ENCODE assay signal across 14 cellular contexts in the genomic region with DNA sequence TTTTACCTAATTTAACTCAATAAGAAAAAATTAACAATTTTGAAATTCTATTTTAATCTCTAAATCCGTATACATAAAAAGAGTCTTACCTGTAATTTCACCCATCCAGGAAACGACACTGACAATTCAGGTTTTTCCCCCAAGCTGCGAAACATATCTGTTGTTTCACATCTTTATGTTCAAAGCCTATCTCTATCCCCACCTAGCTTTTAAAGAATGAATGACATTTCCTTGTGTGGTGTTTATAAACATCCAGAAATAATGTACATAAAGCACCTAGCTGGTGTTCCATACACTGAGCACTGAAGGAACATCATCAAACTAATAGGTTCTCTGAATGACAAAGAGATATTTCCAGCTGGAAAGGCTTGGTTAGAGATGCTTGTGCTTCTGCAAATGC.
DNase-seq lines count a peak whose midpoint lies in the region; ATAC-seq and TF ChIP-seq lines count a peak whose summit lies in the region.
"Had no signal": no experiment of that assay in that cellular context is flagged by ENCODE, and none has a peak within 500 bp of the region (broad histone marks: within the 10 kb centered on the region; RNA-seq: fewer than 3 reads in every experiment).

No MANE protein-coding gene starts in this region.

- intact Hi-C loops in mucosa of descending colon (cut with DNase I, micrococcal nuclease) = no loop called here

- H3K27ac ChIP-seq in C4-2B (no peak overlapping the region), VCaP (no peak overlapping the region)

- H3K36me3 ChIP-seq in kidney epithelial cell (ENCODE audit: control insufficient read depth, insufficient read depth, low read length) (no peaks in the 10 kb centered on the region), mucosa of descending colon (ENCODE audit: low read depth) (no peaks in the 10 kb centered on the region)

- H3K4me3 ChIP-seq in kidney epithelial cell (ENCODE audit: low read depth, low read length) = no peak overlapping the region
- no peak overlapping the region for H3K4me3 ChIP-seq in mucosa of descending colon

- no peaks in the 10 kb centered on the region for H3K4me1 ChIP-seq in mucosa of descending colon (ENCODE audit: low read depth)

- TF ChIP-seq POLR2A in erythroblast (IDR thresholded peaks at IDR 0.05; ENCODE audit: low read length) = no peak

- TF ChIP-seq CTCF in C4-2B (conservative IDR thresholded peaks at IDR 0.05) (peak; percentile 69), VCaP (conservative IDR thresholded peaks at IDR 0.05) (peak; percentile 59), kidney epithelial cell (IDR thresholded peaks at IDR 0.05; ENCODE audit: insufficient read depth, low read length, poor library complexity, severe bottlenecking) (peak; percentile 30), mucosa of descending colon (IDR thresholded peaks at IDR 0.05) (no peak)

- no peak for ATAC-seq in mucosa of descending colon
- ATAC-seq: T-helper 17 cell had no signal

- H3K9me3 ChIP-seq in mucosa of descending colon = no peaks in the 10 kb centered on the region

- H3K27me3 ChIP-seq in kidney epithelial cell (ENCODE audit: control insufficient read depth, insufficient read depth, low read length) = no peaks in the 10 kb centered on the region

- DNase-seq in HT-29 (ENCODE audit: low spot score) (peak; percentile 22), kidney epithelial cell (ENCODE audit: low read depth) (no peak), HUDEP-2 (lab: John Stamatoyannopoulos, UW; ENCODE audit: unreplicated experiment in 76 of 76) (no peak), mucosa of descending colon (no peak), erythroblast (lab: John Stamatoyannopoulos, UW) (no peak)
- DNase-seq in activated CD4-positive, CD25-positive, alpha-beta regulatory T cell (lab: John Stamatoyannopoulos, UW) = no peak
- DNase-seq: activated CD4-positive, alpha-beta memory T cell treated with anti-CD3 and anti-CD28 coated beads for 36 hours; activated gamma-delta T cell; CD4-positive, alpha-beta T cell; NCI-H1436 treated with DMSO at 0.1 percent for 48 hours; retina; T-helper 17 cell had no signal
